ENCODE assay signal across 10 cellular contexts in genomic region chr1:16952376-16952775, GRCh38. TPM values are rescaled to one million over a fixed set of nuclear protein-coding genes. Genes with fewer than 3 reads are reported as not detected.
"Had no signal": no experiment of that assay in that cellular context is flagged by ENCODE, and none has a peak within 500 bp of the region (broad histone marks: within the 10 kb centered on the region; RNA-seq: fewer than 3 reads in every experiment).

No MANE protein-coding gene starts in this region.

RNA-seq across cellular contexts. Expression of gene MFAP2, which starts 28.0 kb away (rescaled TPM):
- polyA plus RNA-seq: immature natural killer cell had no signal

RNA-seq across cellular contexts. Expression of gene RNU1-2, which starts 56.6 kb away (rescaled TPM):
- total RNA-seq: fibroblast of villous mesenchyme, myocyte had no signal
- polyA plus RNA-seq: esophagus, fibroblast of lung, foreskin keratinocyte, heart left ventricle, hepatocyte, lung, mammary epithelial cell had no signal
